11 cellular contexts compared by ENCODE assay signal in genomic region chr19:46813570-46814358, GRCh38. TPM values are rescaled to one million over a fixed set of nuclear protein-coding genes. Genes with fewer than 3 reads are reported as not detected.
DNase-seq lines count a peak whose midpoint lies in the region; ATAC-seq and TF ChIP-seq lines count a peak whose summit lies in the region.
"Had no signal": no experiment of that assay in that cellular context is flagged by ENCODE, and none has a peak within 500 bp of the region (broad histone marks: within the 10 kb centered on the region; RNA-seq: fewer than 3 reads in every experiment).

No MANE protein-coding gene starts in this region.

- H3K4me1 Mint-ChIP-seq in endodermal cell, result peaks cover 3% of the 10 kb centered on the region

- H3K27ac Mint-ChIP-seq in endodermal cell, result no peak overlapping the region

- peak overlapping the region in 1 of 10 donors; percentile 12 for H3K27ac ChIP-seq in heart right ventricle
- H3K27ac ChIP-seq in sigmoid colon, result peak overlapping the region in 1 of 4 donors; percentile 23
- no peak overlapping the region for H3K27ac ChIP-seq in endodermal cell (ENCODE audit: low read depth, low read length)
- H3K27ac ChIP-seq: neutrophil had no signal

- H3K4me3 ChIP-seq in heart right ventricle (no peak overlapping the region), sigmoid colon (no peak overlapping the region), endodermal cell (ENCODE audit: low read length) (no peak overlapping the region)

- no peak overlapping the region for H3K4me3 Mint-ChIP-seq in endodermal cell

- peak; percentile 77 for ATAC-seq in SK-N-SH treated with all-trans-retinoic acid at 6 μM for 48 hours
- ATAC-seq in heart right ventricle, result peak; percentile 26 to 88 (median 81)

- intact Hi-C loops in heart right ventricle (cut with DNase I) (no loop called here), sigmoid colon (cut with DNase I) (no loop called here)

- no peak for TF ChIP-seq POLR2A in sigmoid colon (IDR thresholded peaks at IDR 0.05)

- no peaks in the 10 kb centered on the region for H3K9me3 Mint-ChIP-seq in endodermal cell

- no peaks in the 10 kb centered on the region for H3K9me3 ChIP-seq in heart right ventricle
- H3K9me3 ChIP-seq in sigmoid colon, result no peaks in the 10 kb centered on the region
- H3K9me3 ChIP-seq in endodermal cell (ENCODE audit: control insufficient read depth, low read length), result no peaks in the 10 kb centered on the region
- H3K9me3 ChIP-seq: neutrophil had no signal

- peaks cover 0 to 21% (median 6%) of the 10 kb centered on the region in 9 donors for H3K4me1 ChIP-seq in heart right ventricle
- peaks cover 0 to 10% (median 0%) of the 10 kb centered on the region in 4 donors for H3K4me1 ChIP-seq in sigmoid colon
- no peaks in the 10 kb centered on the region for H3K4me1 ChIP-seq in endodermal cell (ENCODE audit: control insufficient read depth, insufficient read depth, low read length)

- peak; percentile 45 for DNase-seq in H4 (ENCODE audit: low spot score)
- peak; percentile 65 to 78 for DNase-seq in heart right ventricle
- peak; percentile 69 for DNase-seq in sigmoid colon
- no peak for DNase-seq in effector CD4-positive, alpha-beta T cell
- no peak for DNase-seq in endodermal cell
- DNase-seq in amniotic stem cell (lab: John Stamatoyannopoulos, UW), result no peak
- DNase-seq in stimulated activated CD4-positive, alpha-beta T cell treated with anti-CD3 and anti-CD28 coated beads, Interleukin-2, amount 100 ng/mL, for 24 hours, result no peak
- DNase-seq: activated T-cell treated with anti-CD3 and anti-CD28 coated beads for 4 hours, GDM1 had no signal

- no peaks in the 10 kb centered on the region for H3K27me3 ChIP-seq in heart right ventricle
- H3K27me3 ChIP-seq in sigmoid colon, result no peaks in the 10 kb centered on the region
- H3K27me3 ChIP-seq in endodermal cell (ENCODE audit: control insufficient read depth, insufficient read depth, low read length, poor library complexity, severe bottlenecking), result peaks cover 56% of the 10 kb centered on the region
- H3K27me3 ChIP-seq: neutrophil had no signal

- H3K9ac ChIP-seq in endodermal cell (ENCODE audit: extremely low read depth, low read length, poor library complexity, severe bottlenecking), result no peak overlapping the region

- TF ChIP-seq CTCF in heart right ventricle (IDR thresholded peaks at IDR 0.05) (no peak), sigmoid colon (IDR thresholded peaks at IDR 0.05) (no peak), endodermal cell (conservative IDR thresholded peaks at IDR 0.05) (no peak)

- TF ChIP-seq EP300 in sigmoid colon (IDR thresholded peaks at IDR 0.05), result no peak

- H3K36me3 ChIP-seq in heart right ventricle (no peaks in the 10 kb centered on the region), sigmoid colon (no peaks in the 10 kb centered on the region), endodermal cell (ENCODE audit: control insufficient read depth, insufficient read depth, low read length) (no peaks in the 10 kb centered on the region)
- H3K36me3 ChIP-seq: neutrophil had no signal

- WGBS in heart right ventricle, 2 donors, result 50 to 52% methylated on average over 11 of the region's 11 CpGs
- 38 to 69% methylated on average over 11 of the region's 11 CpGs for WGBS in sigmoid colon, 2 donors
- 78 to 88% methylated on average over 7 to 11 of the region's 11 CpGs for WGBS in endodermal cell (ENCODE audit: insufficient coverage in 1 of 2, insufficient read length in 1 of 2), 2 experiments

- no peaks in the 10 kb centered on the region for H3K36me3 Mint-ChIP-seq in endodermal cell (ENCODE audit: low read depth)

- peaks cover 70% of the 10 kb centered on the region for H3K27me3 Mint-ChIP-seq in endodermal cell (ENCODE audit: insufficient read depth)

TF ChIP-seq in SK-N-SH treated with all-trans-retinoic acid at 6 μM for 48 hours, 23 proteins besides CTCF, POLR2A, EP300 and RAD21:
- TF ChIP-seq ESRRG (CRISPR knock-in tag; IDR thresholded peaks at IDR 0.05) (no peak), POU6F1 (CRISPR knock-in tag; IDR thresholded peaks at IDR 0.05; ENCODE audit: borderline replicate concordance, low read depth) (no peak), CSRNP3 (CRISPR knock-in tag; IDR thresholded peaks at IDR 0.05) (no peak), ISL1 (CRISPR knock-in tag; IDR thresholded peaks at IDR 0.05) (no peak), TOX (CRISPR knock-in tag; IDR thresholded peaks at IDR 0.05; ENCODE audit: borderline replicate concordance) (no peak), ZFP30 (CRISPR knock-in tag; IDR thresholded peaks at IDR 0.05) (no peak), OSR1 (CRISPR knock-in tag; IDR thresholded peaks at IDR 0.05) (no peak)

RNA-seq across cellular contexts. Expression of gene SLC1A5, which starts 25.4 kb away (rescaled TPM):
- total RNA-seq in H4 (2014; rRNA removed; shearing (Covaris generic)), result 159 and 163 TPM in 2 replicates
- total RNA-seq in heart right ventricle (10 to 100 TPM in 2 of 10 donors, 1 to 10 TPM in 8; 3.2 to 17.7 (median 5.3) TPM), sigmoid colon (10 to 100 TPM; 21.8 to 28.8 (median 24.8) TPM), endodermal cell (10 to 100 TPM; 77.6 to 78.1 TPM)
- polyA plus RNA-seq in heart right ventricle (10 to 100 TPM in 1 of 2 donors, 1 to 10 TPM in 1; 6.3 to 30.5 TPM), sigmoid colon (100 to 1,000 TPM in 1 of 3 donors, 10 to 100 TPM in 2; 24.7 to 122 (median 30.6) TPM)
- polyA plus RNA-seq in endodermal cell (2013, experiment 1 of 2), result 81.2 TPM
- polyA plus RNA-seq in endodermal cell (2013, experiment 2 of 2), result 60.6 TPM

RNA-seq across cellular contexts. Expression of gene AP2S1, which starts 36.9 kb away (rescaled TPM):
- total RNA-seq in H4 (2014; rRNA removed; shearing (Covaris generic)), result 363 and 394 TPM in 2 replicates
- total RNA-seq in heart right ventricle (100 to 1,000 TPM in 2 of 10 donors, 10 to 100 TPM in 8; 68.7 to 123 (median 79.0) TPM), sigmoid colon (10 to 100 TPM; 52.4 to 84.3 (median 73.0) TPM), endodermal cell (100 to 1,000 TPM; 162 to 214 TPM)
- polyA plus RNA-seq in heart right ventricle (100 to 1,000 TPM in 1 of 2 donors, 10 to 100 TPM in 1; 96.9 to 192 TPM), sigmoid colon (100 to 1,000 TPM; 139 to 167 (median 163) TPM)
- polyA plus RNA-seq in endodermal cell (2013, experiment 1 of 2), result 187 TPM
- polyA plus RNA-seq in endodermal cell (2013, experiment 2 of 2), result 181 TPM

RNA-seq across cellular contexts. Expression of gene ARHGAP35, which starts 47.0 kb away (rescaled TPM):
- 24.0 and 27.1 TPM in 2 replicates for total RNA-seq in H4 (2014; rRNA removed; shearing (Covaris generic))
- total RNA-seq in heart right ventricle (10 to 100 TPM; 69.1 to 96.5 (median 74.0) TPM), sigmoid colon (10 to 100 TPM; 33.9 to 55.7 (median 36.7) TPM), endodermal cell (10 to 100 TPM; 41.4 to 41.6 TPM)
- polyA plus RNA-seq in heart right ventricle (10 to 100 TPM; 20.8 to 23.3 TPM), sigmoid colon (10 to 100 TPM; 11.4 to 35.6 (median 20.3) TPM)
- 42.6 TPM for polyA plus RNA-seq in endodermal cell (2013, experiment 1 of 2)
- polyA plus RNA-seq in endodermal cell (2013, experiment 2 of 2), result 40.6 TPM

Comparison
In these comparisons a context has a peak if more than half of its experiments do, and no peak if none do; other contexts are left out.
1. DNase-seq: peak in H4 (single experiment), heart right ventricle (2 of 2) and sigmoid colon (single experiment); none in effector CD4-positive, alpha-beta T cell (single experiment), endodermal cell (single experiment), amniotic stem cell (single experiment) and stimulated activated CD4-positive, alpha-beta T cell treated with anti-CD3 and anti-CD28 coated beads, Interleukin-2, amount 100 ng/mL, for 24 hours (0 of 2).